15 cellular contexts compared by ENCODE assay signal in the genomic region with DNA sequence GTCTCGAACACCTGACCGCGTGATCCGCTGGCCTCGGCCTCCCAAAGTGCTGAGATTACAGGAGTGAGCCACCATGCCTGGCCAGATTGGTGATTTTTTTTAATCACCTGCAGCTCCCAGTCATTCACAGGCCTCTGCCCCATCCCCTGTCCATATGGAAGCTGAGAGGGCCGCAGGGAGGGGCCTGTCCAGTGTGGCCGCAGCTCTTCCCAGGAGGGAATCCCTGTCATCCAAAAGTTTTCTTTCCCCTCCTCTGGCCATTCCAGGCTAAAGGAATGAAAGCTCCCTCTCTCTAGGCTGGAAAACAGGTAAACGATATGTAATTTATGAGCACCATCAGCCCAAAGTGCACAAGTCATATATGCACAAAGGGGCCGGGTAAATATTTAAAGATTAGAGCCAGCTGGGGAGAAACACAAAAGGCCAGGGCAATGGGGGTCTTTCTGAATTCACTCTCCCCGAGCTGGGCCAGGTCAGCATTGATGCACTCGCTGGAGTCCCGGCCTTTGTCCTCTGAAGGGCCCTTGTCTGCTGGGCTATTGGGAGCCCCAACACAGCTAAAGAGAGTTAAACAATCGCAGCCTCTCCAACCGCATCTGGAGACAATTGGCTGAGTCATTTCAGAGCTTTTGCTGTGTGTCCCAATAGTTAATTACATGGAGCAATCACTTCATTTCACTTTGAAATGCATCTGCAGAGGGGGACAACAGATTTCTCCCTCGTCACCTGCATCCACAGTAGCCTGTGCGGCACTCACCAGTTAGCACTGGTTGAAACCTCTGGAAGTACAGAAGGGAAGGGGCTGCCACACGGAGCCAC. TPM values are rescaled to one million over a fixed set of nuclear protein-coding genes. Genes with fewer than 3 reads are reported as not detected.
DNase-seq lines count a peak whose midpoint lies in the region; TF ChIP-seq lines count a peak whose summit lies in the region.
"Had no signal": no experiment of that assay in that cellular context is flagged by ENCODE, and none has a peak within 500 bp of the region (broad histone marks: within the 10 kb centered on the region; RNA-seq: fewer than 3 reads in every experiment).

No MANE protein-coding gene starts in this region.

- no peaks in the 10 kb centered on the region for H3K9me3 ChIP-seq in iPS-20b (ENCODE audit: insufficient read depth, low read depth, low read length)
- H3K9me3 ChIP-seq: thyroid gland had no signal

- H3K27ac ChIP-seq in iPS-20b (ENCODE audit: low read length), result peak overlapping the region; percentile 99
- H3K27ac ChIP-seq: KMS-11, thyroid gland had no signal

- peaks cover 41% of the 10 kb centered on the region for H3K4me1 ChIP-seq in iPS-20b (ENCODE audit: insufficient read depth, low read length)

- H3K27ac Mint-ChIP-seq in HFFc6, result no peak overlapping the region
- H3K27ac Mint-ChIP-seq: activated naive CD4-positive, alpha-beta T cell treated with anti-CD3 and anti-CD28 coated beads, Interleukin-2, amount 50 U/mL, for 24 hours; immature natural killer cell had no signal

- TF ChIP-seq CTCF in HFFc6 (IDR thresholded peaks at IDR 0.05), result no peak

- H3K4me3 Mint-ChIP-seq in HFFc6, result no peak overlapping the region
- H3K4me3 Mint-ChIP-seq: activated naive CD4-positive, alpha-beta T cell treated with anti-CD3 and anti-CD28 coated beads, Interleukin-2, amount 50 U/mL, for 24 hours; immature natural killer cell had no signal

- no peaks in the 10 kb centered on the region for H3K9me3 Mint-ChIP-seq in HFFc6
- H3K9me3 Mint-ChIP-seq: activated naive CD4-positive, alpha-beta T cell treated with anti-CD3 and anti-CD28 coated beads, Interleukin-2, amount 50 U/mL, for 24 hours; immature natural killer cell had no signal

- peak; percentile 66 for DNase-seq in HFFc6
- peak; percentile 59 for DNase-seq in NCI-H748 treated with DMSO at 0.1 percent for 48 hours (lab: John Stamatoyannopoulos, UW)
- no peak for DNase-seq in GM19240 (ENCODE audit: insufficient read length, low spot score)
- DNase-seq in midbrain (lab: John Stamatoyannopoulos, UW), result no peak
- DNase-seq in KBM-7, result no peak
- DNase-seq: activated CD4-positive, alpha-beta T cell treated with anti-CD3 and anti-CD28 coated beads for 4 hours; effector CD8-positive, alpha-beta T cell; immature natural killer cell; RPMI8226; stimulated activated CD4-positive, alpha-beta T cell treated with anti-CD3 and anti-CD28 coated beads, Interleukin-4, amount 100 ng/mL, for 4 hours; thyroid gland had no signal

- H3K27me3 Mint-ChIP-seq in HFFc6 (ENCODE audit: insufficient read depth), result peaks cover 20% of the 10 kb centered on the region

- no peaks in the 10 kb centered on the region for H3K36me3 Mint-ChIP-seq in HFFc6 (ENCODE audit: low read depth)
- H3K36me3 Mint-ChIP-seq: activated naive CD4-positive, alpha-beta T cell treated with anti-CD3 and anti-CD28 coated beads, Interleukin-2, amount 50 U/mL, for 24 hours; immature natural killer cell had no signal

- H3K36me3 ChIP-seq in iPS-20b (ENCODE audit: insufficient read depth, low read depth, low read length), result no peaks in the 10 kb centered on the region
- H3K36me3 ChIP-seq: thyroid gland had no signal

- H3K4me1 Mint-ChIP-seq in HFFc6 (ENCODE audit: low read depth), result 0 out of 2 replicates have a peak, but pooled peaks cover 5% of the 10 kb centered on the region

- H3K4me3 ChIP-seq in iPS-20b (ENCODE audit: low read length), result peak overlapping the region; percentile 64; the same call in 1 of the 2 replicates
- H3K4me3 ChIP-seq: thyroid gland had no signal

- peak overlapping the region; percentile 88 for H3K9ac ChIP-seq in iPS-20b (ENCODE audit: low read depth, low read length)
- H3K9ac ChIP-seq: KMS-11 had no signal

- in situ Hi-C loops in KBM-7 (cut with MboI; ENCODE audit: low pct_unique_long_range_greater_than_20kb, low sequenced_read_pairs), result loop anchor here (10.0 kb wide), 1 partner anchor 165 kb away; no protein-coding TSS in a partner anchor

- peaks cover 37% of the 10 kb centered on the region for H3K27me3 ChIP-seq in iPS-20b (ENCODE audit: insufficient read depth, low read length)

RNA-seq across cellular contexts. Expression of a gene that starts 3.8 kb away (rescaled TPM):
- not detected for total RNA-seq in HFFc6 (2021; fragmentation: NEBNext Ultra II Directional; extraction: Animal tissue kit (Norgen Biotek cat#: 25700))
- total RNA-seq: G401, thyroid gland had no signal

RNA-seq across cellular contexts. Expression of a gene that starts 4.4 kb away (rescaled TPM):
- total RNA-seq in HFFc6 (2021; fragmentation: NEBNext Ultra II Directional; extraction: Animal tissue kit (Norgen Biotek cat#: 25700)), result 100 to 1,000 TPM in 2 of 6 experiments, 10 to 100 TPM in 4; 89.8 to 116 (median 96.0) TPM

RNA-seq across cellular contexts. Expression of a gene that starts 20.7 kb away (rescaled TPM):
- 1 to 10 TPM; 6.0 to 7.9 (median 7.2) TPM for total RNA-seq in HFFc6 (2021; fragmentation: NEBNext Ultra II Directional; extraction: Animal tissue kit (Norgen Biotek cat#: 25700))

RNA-seq across cellular contexts. Expression of a gene that starts 34.2 kb away (rescaled TPM):
- 1 to 10 TPM; 2.0 to 5.2 (median 2.9) TPM for total RNA-seq in HFFc6 (2021; fragmentation: NEBNext Ultra II Directional; extraction: Animal tissue kit (Norgen Biotek cat#: 25700))

RNA-seq across cellular contexts. Expression of a gene that starts 40.8 kb away (rescaled TPM):
- total RNA-seq in HFFc6 (2021; fragmentation: NEBNext Ultra II Directional; extraction: Animal tissue kit (Norgen Biotek cat#: 25700)), result 100 to 1,000 TPM; 233 to 341 (median 324) TPM

Comparison
In these comparisons a context has a peak if more than half of its experiments do, and no peak if none do; other contexts are left out.
1. DNase-seq: peak in HFFc6 (single experiment) and NCI-H748 treated with DMSO at 0.1 percent for 48 hours (single experiment); none in GM19240 (single experiment), midbrain (single experiment) and KBM-7 (single experiment).